ENCODE assay signal across 1 cellular context in the genomic region with DNA sequence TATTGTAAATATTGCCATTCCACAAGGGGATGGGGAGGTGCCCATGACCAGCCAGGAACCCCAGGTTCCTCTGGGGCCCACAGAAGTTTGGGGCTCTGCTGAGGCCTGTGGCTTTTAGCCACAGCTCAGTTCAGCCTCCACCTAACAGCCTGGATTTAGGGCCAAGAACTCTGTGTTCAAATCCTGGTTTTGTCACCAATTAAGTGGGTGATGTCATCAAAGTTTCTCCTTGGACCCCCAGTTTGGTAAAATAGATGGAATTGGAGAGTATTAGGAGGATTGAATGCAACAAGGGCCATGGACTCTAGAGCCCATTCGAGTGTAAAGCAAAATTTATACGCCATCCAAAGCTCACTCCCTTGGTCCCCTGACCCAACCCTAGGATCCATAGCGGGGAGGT.
TF ChIP-seq lines count a peak whose summit lies in the region.

No MANE protein-coding gene starts in this region.

TF ChIP-seq in HepG2, 621 proteins besides CTCF, POLR2A, EP300 and RAD21:
- TF ChIP-seq ATF7 (IDR thresholded peaks at IDR 0.05) (peak; percentile 77), ATF7 (CRISPR knock-in tag; IDR thresholded peaks at IDR 0.05) (no peak), NR1H2 (CRISPR knock-in tag; IDR thresholded peaks at IDR 0.05; ENCODE audit: borderline replicate concordance, low read depth) (no peak), CREB1 (IDR thresholded peaks at IDR 0.05) (peak; percentile 71), CREB1 (CRISPR knock-in tag; IDR thresholded peaks at IDR 0.05) (no peak), FOSL2 (CRISPR knock-in tag; IDR thresholded peaks at IDR 0.05) (no peak), IKZF4 (CRISPR knock-in tag; IDR thresholded peaks at IDR 0.05; ENCODE audit: borderline replicate concordance, low read depth, not compliant biosample characterization) (no peak)
- TF ChIP-seq, protein P1, sequence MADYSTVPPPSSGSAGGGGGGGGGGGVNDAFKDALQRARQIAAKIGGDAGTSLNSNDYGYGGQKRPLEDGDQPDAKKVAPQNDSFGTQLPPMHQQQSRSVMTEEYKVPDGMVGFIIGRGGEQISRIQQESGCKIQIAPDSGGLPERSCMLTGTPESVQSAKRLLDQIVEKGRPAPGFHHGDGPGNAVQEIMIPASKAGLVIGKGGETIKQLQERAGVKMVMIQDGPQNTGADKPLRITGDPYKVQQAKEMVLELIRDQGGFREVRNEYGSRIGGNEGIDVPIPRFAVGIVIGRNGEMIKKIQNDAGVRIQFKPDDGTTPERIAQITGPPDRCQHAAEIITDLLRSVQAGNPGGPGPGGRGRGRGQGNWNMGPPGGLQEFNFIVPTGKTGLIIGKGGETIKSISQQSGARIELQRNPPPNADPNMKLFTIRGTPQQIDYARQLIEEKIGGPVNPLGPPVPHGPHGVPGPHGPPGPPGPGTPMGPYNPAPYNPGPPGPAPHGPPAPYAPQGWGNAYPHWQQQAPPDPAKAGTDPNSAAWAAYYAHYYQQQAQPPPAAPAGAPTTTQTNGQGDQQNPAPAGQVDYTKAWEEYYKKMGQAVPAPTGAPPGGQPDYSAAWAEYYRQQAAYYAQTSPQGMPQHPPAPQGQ (CRISPR knock-in tag; IDR thresholded peaks at IDR 0.05; ENCODE audit: borderline replicate concordance), result no peak
